Comparison of ENCODE assay signal across 1 cellular context in the genomic region with DNA sequence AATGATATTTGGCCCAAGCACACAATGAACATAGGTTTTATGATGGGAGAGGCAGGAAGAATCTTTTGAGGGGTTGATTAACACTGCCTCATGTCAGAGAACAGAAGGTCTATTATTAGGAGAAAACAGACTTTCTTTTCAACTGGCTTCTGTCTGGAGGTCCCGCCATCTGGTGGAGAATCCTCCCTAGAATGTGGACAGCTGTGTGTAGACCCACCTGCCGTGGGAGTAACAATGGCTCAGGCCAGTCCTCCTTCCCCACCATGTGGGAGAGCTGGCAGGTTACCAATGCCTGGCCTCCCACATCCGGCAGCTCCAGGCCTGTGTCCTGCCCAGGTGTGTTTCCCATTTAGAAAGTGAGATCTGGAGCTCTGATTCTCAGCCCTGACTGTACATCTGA.
TF ChIP-seq lines count a peak whose summit lies in the region.

No MANE protein-coding gene starts in this region.

TF ChIP-seq in H1, 55 proteins besides CTCF, POLR2A, EP300 and RAD21 (continued from another document):
- TF ChIP-seq SIN3A (conservative IDR thresholded peaks at IDR 0.05 in 1 of 2, IDR thresholded peaks at IDR 0.05 in 1 of 2; ENCODE audit: low read depth in 1 of 2, low read length in 2 of 2) (no peak), GABPA (IDR thresholded peaks at IDR 0.05; ENCODE audit: borderline replicate concordance, insufficient read depth, low read length) (no peak), SAP30 (IDR thresholded peaks at IDR 0.05; ENCODE audit: insufficient read depth, insufficient replicate concordance, low read length) (no peak), EGR1 (IDR thresholded peaks at IDR 0.05; ENCODE audit: borderline replicate concordance, low read depth, low read length) (no peak), JUN (IDR thresholded peaks at IDR 0.05; ENCODE audit: low read depth, low read length) (no peak), POLR2AphosphoS5 (IDR thresholded peaks at IDR 0.05; ENCODE audit: low read depth, low read length) (no peak), PHF8 (conservative IDR thresholded peaks at IDR 0.05; ENCODE audit: low read depth, low read length) (no peak), ATF2 (IDR thresholded peaks at IDR 0.05; ENCODE audit: low read length) (no peak), SIRT6 (IDR thresholded peaks at IDR 0.05; ENCODE audit: low read length) (no peak), SP2 (IDR thresholded peaks at IDR 0.05; ENCODE audit: low read length) (no peak), CHD1 (IDR thresholded peaks at IDR 0.05; ENCODE audit: low read depth, low read length) (no peak), RFX5 (IDR thresholded peaks at IDR 0.05; ENCODE audit: borderline replicate concordance, low read depth, low read length) (no peak), KDM1A (IDR thresholded peaks at IDR 0.05; ENCODE audit: borderline replicate concordance, low read length) (no peak), HDAC6 (IDR thresholded peaks at IDR 0.05; ENCODE audit: low read depth, low read length) (no peak), TBP (IDR thresholded peaks at IDR 0.05; ENCODE audit: low read depth, low read length) (no peak), SIX5 (IDR thresholded peaks at IDR 0.05; ENCODE audit: low read depth, low read length) (no peak)
- TF ChIP-seq, protein P1, sequence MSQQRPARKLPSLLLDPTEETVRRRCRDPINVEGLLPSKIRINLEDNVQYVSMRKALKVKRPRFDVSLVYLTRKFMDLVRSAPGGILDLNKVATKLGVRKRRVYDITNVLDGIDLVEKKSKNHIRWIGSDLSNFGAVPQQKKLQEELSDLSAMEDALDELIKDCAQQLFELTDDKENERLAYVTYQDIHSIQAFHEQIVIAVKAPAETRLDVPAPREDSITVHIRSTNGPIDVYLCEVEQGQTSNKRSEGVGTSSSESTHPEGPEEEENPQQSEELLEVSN (IDR thresholded peaks at IDR 0.05): no peak
